Comparison of ENCODE assay signal across 28 cellular contexts in the genomic region with DNA sequence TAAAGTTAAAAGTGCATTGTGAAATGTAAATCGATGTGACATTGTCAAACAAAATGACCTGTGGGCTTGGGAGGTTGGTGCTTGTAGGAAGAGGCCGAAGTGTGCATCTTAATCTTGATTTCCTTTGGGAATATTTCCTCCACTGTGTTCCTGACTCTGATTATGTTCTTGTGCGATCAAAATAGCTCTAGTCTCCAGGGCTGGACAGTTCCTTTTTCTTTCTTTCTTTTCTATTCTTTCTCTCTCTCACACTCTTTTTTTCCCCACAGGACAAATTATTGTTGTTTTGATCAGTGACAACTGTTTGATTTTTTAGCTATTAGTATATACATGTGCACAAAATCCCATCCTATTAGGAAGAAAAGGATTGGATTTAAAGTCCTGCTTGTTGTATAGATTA.
"Had no signal": no experiment of that assay in that cellular context is flagged by ENCODE, and none has a peak within 500 bp of the region (broad histone marks: within the 10 kb centered on the region; RNA-seq: fewer than 3 reads in every experiment).

No MANE protein-coding gene starts in this region.

- H3K4me1 ChIP-seq: esophagus squamous epithelium, foreskin keratinocyte, gastrocnemius medialis, gastroesophageal sphincter, heart right ventricle had no signal

- H3K27ac ChIP-seq: colonic mucosa, coronary artery, dorsolateral prefrontal cortex, epithelial cell of prostate, esophagus muscularis mucosa, esophagus squamous epithelium, foreskin keratinocyte, gastrocnemius medialis, gastroesophageal sphincter, heart left ventricle, heart right ventricle, hepatocyte had no signal

- H3K27ac Mint-ChIP-seq: dendritic cell treated with granulocyte-macrophage colony-stimulating factor and Interleukin-4, amounts not matched to agents 40 ng/mL and 50 ng/mL, for 4 days; effector memory CD8-positive, alpha-beta T cell; endodermal cell had no signal

- ATAC-seq: effector memory CD8-positive, alpha-beta T cell; esophagus mucosa; foreskin keratinocyte; gastrocnemius medialis; gastroesophageal sphincter; heart left ventricle; heart right ventricle had no signal

- H2AFZ ChIP-seq: hepatocyte had no signal

- H3K4me3 Mint-ChIP-seq: dendritic cell treated with granulocyte-macrophage colony-stimulating factor and Interleukin-4, amounts not matched to agents 40 ng/mL and 50 ng/mL, for 4 days; effector memory CD8-positive, alpha-beta T cell; endodermal cell had no signal

- DNase-seq: cortex of kidney; dermis blood vessel endothelial cell; dorsolateral prefrontal cortex; effector CD4-positive, alpha-beta T cell; effector CD8-positive, alpha-beta T cell; effector memory CD4-positive, alpha-beta T cell; effector memory CD8-positive, alpha-beta T cell; erythroblast; esophagus squamous epithelium; foreskin fibroblast; foreskin keratinocyte; foreskin melanocyte; gastrocnemius medialis; head of caudate nucleus; heart left ventricle; heart right ventricle had no signal

- H3K4me3 ChIP-seq: colonic mucosa, coronary artery, dorsolateral prefrontal cortex, esophagus muscularis mucosa, esophagus squamous epithelium, gastrocnemius medialis, gastroesophageal sphincter, heart left ventricle, heart right ventricle, hepatocyte had no signal

- H3K27me3 Mint-ChIP-seq: dendritic cell treated with granulocyte-macrophage colony-stimulating factor and Interleukin-4, amounts not matched to agents 40 ng/mL and 50 ng/mL, for 4 days had no signal

- H3K9me3 ChIP-seq: colonic mucosa, esophagus muscularis mucosa, esophagus squamous epithelium, gastrocnemius medialis, gastroesophageal sphincter, heart left ventricle, heart right ventricle had no signal

- H3K27me3 ChIP-seq: colonic mucosa, dorsolateral prefrontal cortex, esophagus muscularis mucosa, gastrocnemius medialis, gastroesophageal sphincter, hepatocyte had no signal

- H3K4me2 ChIP-seq: hepatocyte had no signal

- H3K36me3 ChIP-seq: colonic mucosa, esophagus muscularis mucosa, esophagus squamous epithelium, gastrocnemius medialis, gastroesophageal sphincter, heart left ventricle, heart right ventricle had no signal

- H3K79me2 ChIP-seq: hepatocyte had no signal

- FAIRE-seq: endometrium, endothelial cell of umbilical vein, frontal cortex had no signal

- H3K9me3 Mint-ChIP-seq: dendritic cell treated with granulocyte-macrophage colony-stimulating factor and Interleukin-4, amounts not matched to agents 40 ng/mL and 50 ng/mL, for 4 days; effector memory CD8-positive, alpha-beta T cell; endodermal cell had no signal
